6 cellular contexts compared by ENCODE assay signal in the genomic region with DNA sequence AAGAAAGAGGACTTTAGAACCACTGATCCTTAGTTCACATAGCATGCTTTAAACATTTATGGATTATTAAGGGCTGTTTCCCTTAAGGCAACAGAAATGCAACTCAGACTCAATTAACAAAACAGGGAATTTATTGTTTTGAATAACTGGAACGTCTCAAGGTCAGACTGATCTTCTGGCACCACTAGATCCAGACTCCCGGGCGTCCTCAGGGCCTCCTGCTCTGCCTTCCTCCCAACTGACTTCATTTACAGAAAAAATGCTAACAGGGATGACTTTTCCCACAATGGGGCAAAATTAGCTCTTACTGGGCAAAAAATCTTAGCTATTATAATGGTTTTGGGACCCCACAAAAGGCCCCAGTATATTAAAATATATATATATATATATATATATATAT.
"Had no signal": no experiment of that assay in that cellular context is flagged by ENCODE, and none has a peak within 500 bp of the region (broad histone marks: within the 10 kb centered on the region; RNA-seq: fewer than 3 reads in every experiment).

No MANE protein-coding gene starts in this region.

- DNase-seq: IMR-90, KBM-7 had no signal

- H3K4me3 ChIP-seq: K562 had no signal

- FAIRE-seq: HepG2, HTR-8/SVneo, K562 had no signal

- ATAC-seq: HepG2, K562 had no signal

- H3K27ac ChIP-seq: HL-60 had no signal
